In the genomic region with DNA sequence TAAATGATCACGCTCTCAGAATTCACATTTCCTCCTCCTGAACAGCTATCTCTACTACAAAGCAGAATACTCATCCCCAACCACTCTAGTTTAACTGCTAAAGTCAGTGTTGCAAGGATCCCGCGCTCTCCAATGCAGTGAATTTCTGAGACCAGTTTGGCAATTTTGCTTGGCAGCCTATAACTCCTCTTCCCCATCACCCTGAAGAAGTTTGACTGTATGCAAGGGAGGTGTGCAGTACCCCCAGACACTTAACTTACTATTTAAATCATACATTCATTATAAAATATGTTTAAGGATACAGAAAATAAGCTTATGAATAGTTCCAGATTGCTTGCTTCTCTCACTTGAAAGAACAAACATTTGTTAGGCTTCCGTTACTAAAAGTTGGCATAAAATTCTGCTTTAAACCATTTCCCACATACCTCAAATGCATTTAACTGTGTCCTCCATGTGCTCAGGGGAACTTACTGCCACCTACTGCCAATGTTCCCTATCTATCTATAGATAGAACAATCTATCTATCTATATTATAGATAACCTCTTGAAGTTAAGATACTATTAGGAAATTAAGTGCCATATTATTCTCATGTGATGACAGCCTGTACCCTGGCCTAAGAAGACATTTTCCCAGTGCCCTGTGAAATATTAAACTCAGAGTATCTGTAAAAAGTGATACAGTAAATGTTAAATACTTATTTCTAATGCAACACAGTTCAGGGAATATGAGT, we compare ENCODE assay signal across 28 cellular contexts. TPM values are rescaled to one million over a fixed set of nuclear protein-coding genes. Genes with fewer than 3 reads are reported as not detected.
A peak's percentile ranks its signal among the peaks of the same experiment; 100 is the strongest.
DNase-seq lines count a peak whose midpoint lies in the region; ATAC-seq and TF ChIP-seq lines count a peak whose summit lies in the region.
"Had no signal": no experiment of that assay in that cellular context is flagged by ENCODE, and none has a peak within 500 bp of the region (broad histone marks: within the 10 kb centered on the region; RNA-seq: fewer than 3 reads in every experiment).

No MANE protein-coding gene starts in this region.

- no peak overlapping the region for H3K4me2 ChIP-seq in mammary epithelial cell (ENCODE audit: insufficient read depth, low read depth, low read length)

- H3K36me3 ChIP-seq in mammary epithelial cell (ENCODE audit: insufficient read depth, low read length) (no peaks in the 10 kb centered on the region), ovary (no peaks in the 10 kb centered on the region)
- H3K36me3 ChIP-seq: esophagus squamous epithelium, uterus had no signal

- no peak overlapping the region for H3K4me3 ChIP-seq in mammary epithelial cell (replicated peaks in 1 of 3; ENCODE audit: insufficient read depth in 1 of 3, low read depth in 2 of 3, low read length in 3 of 3)
- H3K4me3 ChIP-seq in ovary = no peak overlapping the region
- H3K4me3 ChIP-seq: esophagus squamous epithelium, uterus had no signal

- H3K9me3 Mint-ChIP-seq in nephron (peaks cover 6% of the 10 kb centered on the region), type B pancreatic cell (peaks cover 8% of the 10 kb centered on the region)

- no peak for ATAC-seq in T-helper 17 cell
- no peak for ATAC-seq in HG03342 (IDR thresholded peaks at IDR 0.05; ENCODE audit: unreplicated experiment)
- ATAC-seq: activated CD8-positive, alpha-beta memory T cell treated with anti-CD3 and anti-CD28 coated beads, Interleukin-2, amount 10 ng/mL, durations not matched to agents 7 days and 5 days; left colon; T-cell had no signal

- no peaks in the 10 kb centered on the region for H3K79me2 ChIP-seq in mammary epithelial cell (ENCODE audit: insufficient read depth, low read length)

- dilution Hi-C loops in mammary epithelial cell (cut with HindIII; ENCODE audit: low sequenced_read_pairs) = no loop called here

- no peaks in the 10 kb centered on the region for H4K20me1 ChIP-seq in mammary epithelial cell (ENCODE audit: insufficient read depth, low read length)

- intact Hi-C loops in mammary epithelial cell (cut with micrococcal nuclease) (no loop called here), ovary (cut with DNase I) (no loop called here)

- peaks cover 10% of the 10 kb centered on the region for H3K4me1 Mint-ChIP-seq in T-helper 17 cell
- H3K4me1 Mint-ChIP-seq in nephron = peaks cover 26% of the 10 kb centered on the region
- H3K4me1 Mint-ChIP-seq in type B pancreatic cell (ENCODE audit: unreplicated experiment) = peaks cover 11% of the 10 kb centered on the region

- H3K27me3 ChIP-seq in mammary epithelial cell (ENCODE audit: insufficient read depth, low read length) (peaks cover 46% of the 10 kb centered on the region), ovary (no peaks in the 10 kb centered on the region)

- H3K4me3 Mint-ChIP-seq in T-helper 17 cell = peak overlapping the region; percentile 34
- H3K4me3 Mint-ChIP-seq in nephron = peak overlapping the region; percentile 72 to 92 (median 88)
- peak overlapping the region; percentile 86 for H3K4me3 Mint-ChIP-seq in type B pancreatic cell
- H3K4me3 Mint-ChIP-seq: activated CD8-positive, alpha-beta memory T cell treated with anti-CD3 and anti-CD28 coated beads, Interleukin-2, amount 10 ng/mL, durations not matched to agents 7 days and 5 days had no signal

- H3K9me3 ChIP-seq in T-helper 17 cell (ENCODE audit: control insufficient read depth, low read length, poor library complexity, severe bottlenecking) (no peaks in the 10 kb centered on the region), mammary epithelial cell (replicated peaks; ENCODE audit: insufficient read depth, low read length) (no peaks in the 10 kb centered on the region), ovary (no peaks in the 10 kb centered on the region)
- H3K9me3 ChIP-seq: esophagus squamous epithelium, uterus had no signal

- no peak overlapping the region for H2AFZ ChIP-seq in mammary epithelial cell (ENCODE audit: low read depth, low read length)

- TF ChIP-seq POLR2A in ovary (IDR thresholded peaks at IDR 0.05) = no peak

- WGBS in mammary epithelial cell (ENCODE audit: low coverage, missing lambda C conversion rate) = 80% methylated on average over 4 of the region's 4 CpGs
- WGBS in ovary, 3 donors = 82 to 88% (median 82%) methylated on average over 4 of the region's 4 CpGs

- no TSS peak for BruUV-seq in mammary epithelial cell (replicated peaks; lab: Mats Ljungman, UMichigan)

- peak; percentile 2 for DNase-seq in NCI-H82 (lab: John Stamatoyannopoulos, UW)
- no peak for DNase-seq in NCI-H82 treated with DMSO at 0.1 percent for 48 hours (lab: John Stamatoyannopoulos, UW; ENCODE audit: unreplicated experiment)
- no peak for DNase-seq in T-helper 17 cell
- no peak for DNase-seq in type B pancreatic cell (ENCODE audit: extremely low spot score, unreplicated experiment)
- DNase-seq in mammary epithelial cell = no peak
- DNase-seq in ovary = no peak
- DNase-seq: activated CD4-positive, alpha-beta T cell treated with anti-CD3 and anti-CD28 coated beads for 4 hours; activated CD8-positive, alpha-beta memory T cell treated with anti-CD3 and anti-CD28 coated beads, Interleukin-2, amount 10 ng/mL, durations not matched to agents 7 days and 5 days; activated naive CD8-positive, alpha-beta T cell treated with anti-CD3 and anti-CD28 coated beads for 36 hours; effector memory CD4-positive, alpha-beta T cell; esophagus squamous epithelium; GDM1; Karpas-422; left colon; NCI-H1105; NCI-H2081 treated with DMSO at 0.1 percent for 48 hours; NCI-H526; OCI-M1; Right ventricle myocardium superior; stimulated activated CD4-positive, alpha-beta T cell treated with anti-CD3 and anti-CD28 coated beads, Interleukin-12 subunit alpha, Interleukin-12 subunit beta, amount 100 ng/mL, for 4 hours; T-cell; uterus had no signal

- in situ Hi-C loops in mammary epithelial cell (cut with MboI; ENCODE audit: low sequenced_read_pairs in 2 of 2) = no loop called here

- no peaks in the 10 kb centered on the region for H3K36me3 Mint-ChIP-seq in T-helper 17 cell (ENCODE audit: low read depth)
- peaks cover 3% of the 10 kb centered on the region for H3K36me3 Mint-ChIP-seq in nephron (ENCODE audit: low read depth)
- no peaks in the 10 kb centered on the region for H3K36me3 Mint-ChIP-seq in type B pancreatic cell
- H3K36me3 Mint-ChIP-seq: activated naive CD8-positive, alpha-beta T cell treated with anti-CD3 and anti-CD28 coated beads for 36 hours; CD14-positive monocyte; mesothelial cell of epicardium; T-cell had no signal

- no peak for TF ChIP-seq CTCF in nephron (IDR thresholded peaks at IDR 0.05; ENCODE audit: unreplicated experiment in 3 of 3)
- TF ChIP-seq CTCF in type B pancreatic cell (conservative IDR thresholded peaks at IDR 0.05) = no peak
- TF ChIP-seq CTCF in mammary epithelial cell (conservative IDR thresholded peaks at IDR 0.05 in 1 of 2, IDR thresholded peaks at IDR 0.05 in 1 of 2; ENCODE audit: extremely low read depth in 1 of 2, insufficient read depth in 1 of 2, low read depth in 1 of 2, low read length in 2 of 2) = no peak
- TF ChIP-seq CTCF in ovary (IDR thresholded peaks at IDR 0.05) = no peak

- H3K27ac ChIP-seq in mammary epithelial cell (ENCODE audit: insufficient read depth, low read depth, low read length) = no peak overlapping the region
- no peak overlapping the region for H3K27ac ChIP-seq in ovary
- H3K27ac ChIP-seq: esophagus squamous epithelium, uterus had no signal

- CTCF ChIA-PET in mammary epithelial cell (lab: Charles Lee; ENCODE audit: low non-redundant PET) = no interaction called here

- H3K27me3 Mint-ChIP-seq in T-helper 17 cell (peaks cover 62% of the 10 kb centered on the region), nephron (ENCODE audit: low read depth) (peaks cover 81% of the 10 kb centered on the region), type B pancreatic cell (peaks cover 85% of the 10 kb centered on the region)

- H3K9ac ChIP-seq in mammary epithelial cell (ENCODE audit: insufficient read depth, low read length) = no peak overlapping the region

- H3K4me1 ChIP-seq in mammary epithelial cell (ENCODE audit: insufficient read depth, low read length) (peaks cover 11% of the 10 kb centered on the region), ovary (ENCODE audit: insufficient read depth) (no peaks in the 10 kb centered on the region)

- TF ChIP-seq EP300 in ovary (IDR thresholded peaks at IDR 0.05) = no peak

- H3K27ac Mint-ChIP-seq in T-helper 17 cell (no peak overlapping the region), nephron (peak overlapping the region in 2 of 3 experiments; percentile 11 to 39), type B pancreatic cell (no peak overlapping the region)
- H3K27ac Mint-ChIP-seq: activated CD8-positive, alpha-beta memory T cell treated with anti-CD3 and anti-CD28 coated beads, Interleukin-2, amount 10 ng/mL, durations not matched to agents 7 days and 5 days; activated naive CD8-positive, alpha-beta T cell treated with anti-CD3 and anti-CD28 coated beads for 36 hours; activated T-helper 1 cell treated with anti-CD3 and anti-CD28 coated beads, Interleukin-12 subunit alpha, Interleukin-12 subunit beta, Interleukin-2, Interleukin-4 antibody, amounts not matched to agents 30 ng/mL and 10 ng/mL and 1 ng/mL, durations not matched to agents 14 hours and 24 hours and 36 hours; CD14-positive monocyte; mesothelial cell of epicardium; T-cell had no signal

RNA-seq across cellular contexts. Expression of gene LGR5, which starts 2.4 kb away (rescaled TPM):
- total RNA-seq in T-helper 17 cell (not detected), type B pancreatic cell (ENCODE audit: low replicate concordance) (1.4 and 7.9 TPM in 2 replicates), mammary epithelial cell (under 1 TPM in 1 of 2 donors, not detected in 1; 0.33 TPM), ovary (1 to 10 TPM in 4 of 7 donors, under 1 TPM in 3; 0.63 to 3.5 (median 1.6) TPM)
- polyA plus RNA-seq in mammary epithelial cell (not detected), ovary (under 1 TPM; 0.31 to 0.83 TPM)
- 4.9 TPM for polyA minus RNA-seq in mammary epithelial cell
- total RNA-seq: activated CD8-positive, alpha-beta memory T cell treated with anti-CD3 and anti-CD28 coated beads, Interleukin-2, amount 10 ng/mL, durations not matched to agents 7 days and 5 days; activated naive CD8-positive, alpha-beta T cell treated with anti-CD3 and anti-CD28 coated beads for 36 hours; activated T-helper 1 cell treated with anti-CD3 and anti-CD28 coated beads, Interleukin-12 subunit alpha, Interleukin-12 subunit beta, Interleukin-2, Interleukin-4 antibody, amounts not matched to agents 30 ng/mL and 10 ng/mL and 1 ng/mL, durations not matched to agents 14 hours and 24 hours and 36 hours; glomerular endothelial cell; Right ventricle myocardium superior had no signal
- polyA plus RNA-seq: CD14-positive monocyte had no signal

Comparison
In these comparisons a context has a peak if more than half of its experiments do, and no peak if none do; other contexts are left out.
1. H3K27ac Mint-ChIP-seq: peak in nephron (2 of 3); none in T-helper 17 cell (single experiment) and type B pancreatic cell (single experiment).
2. H3K4me3 Mint-ChIP-seq: peak in every context shown above with its lines; median percentile 88 in nephron; 86 in type B pancreatic cell; 34 in T-helper 17 cell.